ENCODE assay signal across 24 cellular contexts in the genomic region with DNA sequence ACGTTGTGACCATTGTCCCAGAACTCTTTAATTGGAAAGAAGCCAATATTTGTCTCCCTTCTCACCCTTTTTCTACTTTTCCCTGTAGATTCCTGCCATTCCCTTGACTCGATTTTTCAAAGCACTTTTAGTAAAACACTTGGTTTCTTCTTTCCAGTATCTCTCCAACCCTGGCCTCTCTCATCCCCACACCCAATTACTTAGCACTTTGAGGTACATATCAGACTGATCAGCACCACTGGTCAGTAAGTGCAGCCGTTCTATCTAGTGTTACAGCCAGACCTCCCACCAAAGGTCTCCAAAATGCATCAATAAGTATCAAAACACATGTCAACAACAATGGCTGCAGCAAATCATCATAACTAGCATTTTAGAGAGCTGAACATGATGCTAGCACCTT.
DNase-seq lines count a peak whose midpoint lies in the region; ATAC-seq and TF ChIP-seq lines count a peak whose summit lies in the region.
"Had no signal": no experiment of that assay in that cellular context is flagged by ENCODE, and none has a peak within 500 bp of the region (broad histone marks: within the 10 kb centered on the region; RNA-seq: fewer than 3 reads in every experiment).

No MANE protein-coding gene starts in this region.

- TF ChIP-seq POLR2A in testis (IDR thresholded peaks at IDR 0.05), result no peak

- no peak overlapping the region for H3K4me3 ChIP-seq in testis

- POLR2A ChIA-PET in T-cell (lab: Charles Lee), result interaction anchor here (0.6 kb wide), 3 partner anchors 51 to 425 kb away, joined by 4 to 7 read pairs (median 5); no protein-coding TSS in a partner anchor

- peak overlapping the region; percentile 2 for H3K27ac Mint-ChIP-seq in activated naive CD8-positive, alpha-beta T cell
- no peak overlapping the region for H3K27ac Mint-ChIP-seq in activated naive CD8-positive, alpha-beta T cell treated with anti-CD3 and anti-CD28 coated beads, Interleukin-2, amount 50 U/mL, for 24 hours
- H3K27ac Mint-ChIP-seq in T-cell (peak overlapping the region; percentile 16 to 71), immature natural killer cell (peak overlapping the region in 5 of 6 donors; percentile 7 to 67 (median 13)), progenitor cell of endocrine pancreas (peak overlapping the region; percentile 33)
- H3K27ac Mint-ChIP-seq: CD14-positive monocyte had no signal

- no peak overlapping the region for H3K27ac ChIP-seq in testis
- H3K27ac ChIP-seq: RWPE1 had no signal

- no peak for DNase-seq in activated naive CD8-positive, alpha-beta T cell treated with anti-CD3 and anti-CD28 coated beads, Interleukin-2, amount 50 U/mL, for 24 hours
- DNase-seq in T-cell (no peak), immature natural killer cell (no peak), progenitor cell of endocrine pancreas (ENCODE audit: low spot score, unreplicated experiment) (no peak), testis (no peak), NCI-H2107 treated with DMSO at 0.1 percent for 48 hours (lab: John Stamatoyannopoulos, UW; ENCODE audit: unreplicated experiment) (no peak), cerebellum (ENCODE audit: low spot score) (no peak)
- DNase-seq: 8988T, ACHN, BE2C, GOT3, HCEC 1CT, KBM-7, MV-4-11, NCI-H1105, NCI-H146, NCI-H2029, NCI-H2227 treated with DMSO at 0.1 percent for 48 hours, NCI-H526 treated with DMSO at 0.1 percent for 48 hours, SHP77 had no signal

- 58 to 66% methylated on average over 3 of the region's 3 CpGs for WGBS in testis, 2 donors

- peaks cover 7% of the 10 kb centered on the region for H3K9me3 Mint-ChIP-seq in activated naive CD8-positive, alpha-beta T cell (ENCODE audit: low read depth)
- peaks cover 30% of the 10 kb centered on the region for H3K9me3 Mint-ChIP-seq in activated naive CD8-positive, alpha-beta T cell treated with anti-CD3 and anti-CD28 coated beads, Interleukin-2, amount 50 U/mL, for 24 hours
- H3K9me3 Mint-ChIP-seq in T-cell (peaks cover 3 to 27% (median 8%) of the 10 kb centered on the region in 3 donors), immature natural killer cell (peaks cover 0 to 1% (median 0%) of the 10 kb centered on the region in 6 donors), progenitor cell of endocrine pancreas (ENCODE audit: low read depth) (peaks cover 18% of the 10 kb centered on the region)

- TF ChIP-seq CTCF in progenitor cell of endocrine pancreas (IDR thresholded peaks at IDR 0.05; ENCODE audit: unreplicated experiment) (no peak), testis (IDR thresholded peaks at IDR 0.05) (no peak)

- peaks cover 23% of the 10 kb centered on the region for H3K36me3 Mint-ChIP-seq in activated naive CD8-positive, alpha-beta T cell
- peaks cover 15% of the 10 kb centered on the region for H3K36me3 Mint-ChIP-seq in activated naive CD8-positive, alpha-beta T cell treated with anti-CD3 and anti-CD28 coated beads, Interleukin-2, amount 50 U/mL, for 24 hours (ENCODE audit: low read depth)
- peaks cover 18% of the 10 kb centered on the region for H3K36me3 Mint-ChIP-seq in T-cell
- peaks cover 0 to 13% (median 0%) of the 10 kb centered on the region in 3 donors for H3K36me3 Mint-ChIP-seq in immature natural killer cell
- peaks cover 11% of the 10 kb centered on the region for H3K36me3 Mint-ChIP-seq in progenitor cell of endocrine pancreas (ENCODE audit: insufficient read depth)
- H3K36me3 Mint-ChIP-seq: CD14-positive monocyte had no signal

- no peaks in the 10 kb centered on the region for H3K27me3 Mint-ChIP-seq in activated naive CD8-positive, alpha-beta T cell
- H3K27me3 Mint-ChIP-seq in activated naive CD8-positive, alpha-beta T cell treated with anti-CD3 and anti-CD28 coated beads, Interleukin-2, amount 50 U/mL, for 24 hours, result no peaks in the 10 kb centered on the region
- H3K27me3 Mint-ChIP-seq in T-cell (no peaks in the 10 kb centered on the region), immature natural killer cell (ENCODE audit: low read depth in 3 of 3) (peaks cover 0 to 8% (median 5%) of the 10 kb centered on the region in 3 donors), progenitor cell of endocrine pancreas (no peaks in the 10 kb centered on the region)

- peaks cover 17% of the 10 kb centered on the region for H3K4me1 ChIP-seq in testis

- no peak overlapping the region for H3K4me3 Mint-ChIP-seq in activated naive CD8-positive, alpha-beta T cell
- no peak overlapping the region for H3K4me3 Mint-ChIP-seq in activated naive CD8-positive, alpha-beta T cell treated with anti-CD3 and anti-CD28 coated beads, Interleukin-2, amount 50 U/mL, for 24 hours
- H3K4me3 Mint-ChIP-seq in T-cell (peak overlapping the region in 1 of 3 donors; percentile 1), immature natural killer cell (no peak overlapping the region), progenitor cell of endocrine pancreas (ENCODE audit: low read depth) (no peak overlapping the region)

- intact Hi-C loops in testis (cut with DNase I; ENCODE audit: low total_unique reads), result no loop called here

- peaks cover 56% of the 10 kb centered on the region for H3K4me1 Mint-ChIP-seq in activated naive CD8-positive, alpha-beta T cell (ENCODE audit: low read depth)
- H3K4me1 Mint-ChIP-seq in activated naive CD8-positive, alpha-beta T cell treated with anti-CD3 and anti-CD28 coated beads, Interleukin-2, amount 50 U/mL, for 24 hours, result peaks cover 43% of the 10 kb centered on the region
- H3K4me1 Mint-ChIP-seq in T-cell (peaks cover 66 to 77% (median 72%) of the 10 kb centered on the region in 3 donors), immature natural killer cell (peaks cover 17 to 30% of the 10 kb centered on the region in 2 donors), progenitor cell of endocrine pancreas (ENCODE audit: low read depth) (peaks cover 44% of the 10 kb centered on the region)
- H3K4me1 Mint-ChIP-seq: CD14-positive monocyte had no signal

- CTCF ChIA-PET in T-cell (lab: Charles Lee), result interaction anchor here in 1 of 2 donors (0.6 kb wide), 1 partner anchor 118 kb away, joined by 3 read pairs; no protein-coding TSS in a partner anchor

- no peaks in the 10 kb centered on the region for H3K27me3 ChIP-seq in testis
- H3K27me3 ChIP-seq: BE2C had no signal

- H3K9me3 ChIP-seq in testis, result no peaks in the 10 kb centered on the region
- H3K9me3 ChIP-seq: BE2C had no signal

- H3K36me3 ChIP-seq in testis (ENCODE audit: low read depth, missing control alignments), result no peaks in the 10 kb centered on the region
- H3K36me3 ChIP-seq: BE2C had no signal

- ATAC-seq in activated naive CD8-positive, alpha-beta T cell treated with anti-CD3 and anti-CD28 coated beads, Interleukin-2, amount 50 U/mL, for 24 hours, result no peak
- ATAC-seq in T-cell (replicated peaks in 1 of 4), result no peak
- ATAC-seq: Panc1 had no signal
